In genomic region chr1:109655624-109656519, GRCh38 we compare ENCODE assay signal across 1 cellular context.
TF ChIP-seq lines count a peak whose summit lies in the region.

Gene GSTM4 (plus strand): TSS chr1:109656099. CDS start chr1:109656390, 291 bp downstream.

TF ChIP-seq in HepG2, 621 proteins besides CTCF, POLR2A, EP300 and RAD21 (continued from another document and continues in another):
- peak; percentile 57; the same call in 1 of the 2 replicates for TF ChIP-seq ZNF142 (CRISPR knock-in tag; IDR thresholded peaks at IDR 0.05)
- TF ChIP-seq SNAPC5 (CRISPR knock-in tag; IDR thresholded peaks at IDR 0.05; ENCODE audit: borderline replicate concordance) = no peak
- TF ChIP-seq RBM22 (optimal IDR thresholded peaks at IDR 0.05; ENCODE audit: low read length) = no peak
- no peak for TF ChIP-seq GPBP1L1 (CRISPR knock-in tag; IDR thresholded peaks at IDR 0.05)
- TF ChIP-seq CBFB (CRISPR knock-in tag; IDR thresholded peaks at IDR 0.05) = peak; percentile 26; the same call in 1 of the 2 replicates
- TF ChIP-seq TERF1 (CRISPR knock-in tag; IDR thresholded peaks at IDR 0.05) = no peak
- TF ChIP-seq TSC22D2 (CRISPR knock-in tag; IDR thresholded peaks at IDR 0.05; ENCODE audit: borderline replicate concordance) = peak; percentile 69; the same call in 1 of the 2 replicates
- TF ChIP-seq ZNF724P (CRISPR knock-in tag; IDR thresholded peaks at IDR 0.05; ENCODE audit: borderline replicate concordance) = no peak
- TF ChIP-seq ZNF670 (CRISPR knock-in tag; IDR thresholded peaks at IDR 0.05; ENCODE audit: borderline replicate concordance) = no peak
- TF ChIP-seq ZNF205 (CRISPR knock-in tag; IDR thresholded peaks at IDR 0.05) = no peak
- TF ChIP-seq AHDC1 (CRISPR knock-in tag; IDR thresholded peaks at IDR 0.05; ENCODE audit: borderline replicate concordance) = peak; percentile 42; the same call in 1 of the 2 replicates
- no peak for TF ChIP-seq ZNF740 (CRISPR knock-in tag; IDR thresholded peaks at IDR 0.05)
- TF ChIP-seq PHF21A (CRISPR knock-in tag; IDR thresholded peaks at IDR 0.05) = no peak; the same call in 1 of the 2 replicates
- TF ChIP-seq ADNP (CRISPR knock-in tag; IDR thresholded peaks at IDR 0.05) = no peak
- peak; percentile 41 for TF ChIP-seq FOXO1 (CRISPR knock-in tag; IDR thresholded peaks at IDR 0.05)
- TF ChIP-seq FOXK2 (IDR thresholded peaks at IDR 0.05) = no peak
- TF ChIP-seq FOXK1 (CRISPR knock-in tag; IDR thresholded peaks at IDR 0.05; ENCODE audit: borderline replicate concordance, low read depth) = 0 out of 2 replicates have a peak, but pooled peaks have one; percentile 34
- TF ChIP-seq KLF11 (CRISPR knock-in tag; IDR thresholded peaks at IDR 0.05) = 0 out of 2 replicates have a peak, but pooled peaks have one; percentile 68
- no peak for TF ChIP-seq ZSCAN20 (CRISPR knock-in tag; IDR thresholded peaks at IDR 0.05; ENCODE audit: borderline replicate concordance)
- no peak for TF ChIP-seq MAF1 (CRISPR knock-in tag; IDR thresholded peaks at IDR 0.05; ENCODE audit: borderline replicate concordance)
- no peak for TF ChIP-seq RBAK (CRISPR knock-in tag; IDR thresholded peaks at IDR 0.05)
- TF ChIP-seq ZNF207 (IDR thresholded peaks at IDR 0.05; ENCODE audit: borderline replicate concordance) = no peak
- 0 out of 2 replicates have a peak, but pooled peaks have one; percentile 67 for TF ChIP-seq PAX8 (CRISPR knock-in tag; IDR thresholded peaks at IDR 0.05; ENCODE audit: borderline replicate concordance)
- TF ChIP-seq THYN1 (CRISPR knock-in tag; IDR thresholded peaks at IDR 0.05; ENCODE audit: borderline replicate concordance, low read depth) = no peak
- TF ChIP-seq REPIN1 (CRISPR knock-in tag; IDR thresholded peaks at IDR 0.05; ENCODE audit: borderline replicate concordance, low read depth) = peak; percentile 50; the same call in 1 of the 2 replicates
- TF ChIP-seq ZSCAN22 (CRISPR knock-in tag; IDR thresholded peaks at IDR 0.05) = peak; percentile 60; the same call in 1 of the 2 replicates
- TF ChIP-seq TMF1 (CRISPR knock-in tag; IDR thresholded peaks at IDR 0.05; ENCODE audit: low read depth) = peak; percentile 57; the same call in 1 of the 2 replicates
- 0 out of 2 replicates have a peak, but pooled peaks have one; percentile 37 for TF ChIP-seq ZNF710 (CRISPR knock-in tag; IDR thresholded peaks at IDR 0.05; ENCODE audit: borderline replicate concordance)
- TF ChIP-seq KLF9 (CRISPR knock-in tag; IDR thresholded peaks at IDR 0.05; ENCODE audit: low read depth) = no peak
- no peak for TF ChIP-seq JDP2 (CRISPR knock-in tag; IDR thresholded peaks at IDR 0.05; ENCODE audit: borderline replicate concordance)
- 0 out of 2 replicates have a peak, but pooled peaks have one; percentile 63 for TF ChIP-seq ARID2 (CRISPR knock-in tag; IDR thresholded peaks at IDR 0.05; ENCODE audit: borderline replicate concordance)
- TF ChIP-seq SMARCE1 (IDR thresholded peaks at IDR 0.05; ENCODE audit: borderline replicate concordance) = no peak
- TF ChIP-seq ZBTB46 (CRISPR knock-in tag; IDR thresholded peaks at IDR 0.05; ENCODE audit: borderline replicate concordance) = no peak
- TF ChIP-seq ZNF782 (CRISPR knock-in tag; IDR thresholded peaks at IDR 0.05; ENCODE audit: borderline replicate concordance) = peak; percentile 70; the same call in 1 of the 2 replicates
- TF ChIP-seq ESRRA (CRISPR knock-in tag; IDR thresholded peaks at IDR 0.05; ENCODE audit: low read depth) = peak; percentile 88
- TF ChIP-seq ZNF280B (CRISPR knock-in tag; IDR thresholded peaks at IDR 0.05; ENCODE audit: borderline replicate concordance) = no peak; the same call in 1 of the 2 replicates
- no peak for TF ChIP-seq ZNF597 (CRISPR knock-in tag; IDR thresholded peaks at IDR 0.05)
